ENCODE assay signal across 8 cellular contexts in the genomic region with DNA sequence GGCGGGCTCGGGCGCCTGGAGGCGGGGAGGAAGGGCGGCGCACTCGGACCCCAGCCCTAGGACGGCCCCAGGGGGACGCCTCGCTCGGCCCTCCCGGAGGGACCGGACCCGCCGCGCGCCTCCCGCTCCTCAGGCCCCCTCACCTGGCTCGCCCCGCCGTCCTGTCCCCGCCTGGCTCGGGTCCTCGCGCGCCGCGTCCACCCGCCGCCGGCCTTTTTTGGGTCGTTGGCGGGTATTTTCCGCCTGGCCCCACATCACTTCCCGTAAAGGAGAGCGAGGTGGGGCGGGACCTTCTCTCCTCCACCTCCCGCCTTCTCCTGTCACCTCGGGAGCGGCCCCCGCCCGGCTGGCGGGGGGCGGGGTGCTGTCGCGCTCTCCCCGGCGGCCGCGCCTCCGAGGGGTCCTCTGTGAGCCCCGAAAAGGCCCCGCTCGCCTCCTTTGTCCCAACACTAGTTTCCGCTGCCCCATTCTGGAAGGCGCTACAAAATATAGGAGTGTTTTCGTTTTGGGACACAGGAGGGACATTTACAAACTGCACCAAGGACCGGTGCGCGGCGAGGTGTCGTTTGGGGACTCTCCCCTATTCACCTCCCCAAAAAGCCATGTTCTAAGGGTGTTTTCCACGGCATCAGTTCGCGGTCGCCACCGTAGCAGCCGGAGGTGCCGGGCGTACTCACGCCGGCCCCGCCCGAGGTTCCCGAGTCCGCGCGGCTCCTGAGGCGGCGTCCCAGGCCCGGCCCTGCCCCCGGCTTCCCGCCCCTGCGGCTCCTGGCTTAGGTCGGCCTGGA. TPM values are rescaled to one million over a fixed set of nuclear protein-coding genes. Genes with fewer than 3 reads are reported as not detected.
DNase-seq lines count a peak whose midpoint lies in the region; ATAC-seq and TF ChIP-seq lines count a peak whose summit lies in the region.

Gene RAB27A, minus strand, starts transcription at position 241 of the 788 bp plus-strand sequence. CDS start 54,879 bp downstream, outside the sequence.

- TF ChIP-seq CTCF in astrocyte of the cerebellum (IDR thresholded peaks at IDR 0.05; ENCODE audit: low read depth, low read length, missing control alignments): no peak

- H3K4me3 ChIP-seq in astrocyte of the cerebellum (ENCODE audit: low read depth, low read length) (peak within 1 kb of the TSS; percentile 86), iPS-11a (ENCODE audit: low read depth, low read length) (peak within 1 kb of the TSS; percentile 76), skeletal muscle tissue (ENCODE audit: low read length in 3 of 3) (peak within 1 kb of the TSS; percentile 78 to 91 (median 87))

- no peaks in the 10 kb centered on the region for H3K36me3 ChIP-seq in skeletal muscle tissue (ENCODE audit: control insufficient read depth in 3 of 3, insufficient read depth in 3 of 3, low read length in 3 of 3)

- H3K27me3 ChIP-seq in skeletal muscle tissue (ENCODE audit: control insufficient read depth in 3 of 3, insufficient read depth in 3 of 3, low read length in 3 of 3): no peaks in the 10 kb centered on the region

- peak within 1 kb of the TSS; percentile 81 to 90 (median 85) for H3K9ac ChIP-seq in skeletal muscle tissue (ENCODE audit: low read depth in 1 of 3, low read length in 3 of 3)

- in situ Hi-C loops in KBM-7 (cut with MboI; ENCODE audit: low pct_unique_long_range_greater_than_20kb, low sequenced_read_pairs): no loop called here
- in situ Hi-C loops in astrocyte of the cerebellum (cut with HindIII; ENCODE audit: low sequenced_read_pairs): no loop called here

- no peaks in the 10 kb centered on the region for H3K9me3 ChIP-seq in skeletal muscle tissue (ENCODE audit: control insufficient read depth in 3 of 3, low read length in 3 of 3)

- ATAC-seq in GM21717 (IDR thresholded peaks at IDR 0.05; ENCODE audit: unreplicated experiment): peak; percentile 67

- H3K4me1 ChIP-seq in skeletal muscle tissue (ENCODE audit: control insufficient read depth in 3 of 3, insufficient read depth in 3 of 3, low read length in 3 of 3): peaks cover 11 to 14% (median 12%) of the 10 kb centered on the region in 3 donors

- H3K27ac ChIP-seq in skeletal muscle tissue (ENCODE audit: low read depth, low read length): peak within 1 kb of the TSS; percentile 83

- DNase-seq in GDM1 (lab: John Stamatoyannopoulos, UW): peak; percentile 44
- peak; percentile 63 for DNase-seq in KBM-7
- peak; percentile 8 for DNase-seq in T1000 (lab: John Stamatoyannopoulos, UW)
- no peak for DNase-seq in astrocyte of the cerebellum (ENCODE audit: low read depth)
- DNase-seq in pons (ENCODE audit: low spot score): no peak

RNA-seq across cellular contexts. Expression of gene RAB27A, which starts in this region (rescaled TPM):
- total RNA-seq in skeletal muscle tissue: 3.7 TPM

Comparison
In these comparisons a context has a peak if more than half of its experiments do, and no peak if none do; other contexts are left out.
1. DNase-seq: peak in GDM1 (single experiment), KBM-7 (single experiment) and T1000 (single experiment); none in astrocyte of the cerebellum (single experiment) and pons (single experiment).
2. Peak in every context shown above with its lines, with median percentiles within 50 percentile points of each other: H3K4me3 ChIP-seq.